In the genomic region with DNA sequence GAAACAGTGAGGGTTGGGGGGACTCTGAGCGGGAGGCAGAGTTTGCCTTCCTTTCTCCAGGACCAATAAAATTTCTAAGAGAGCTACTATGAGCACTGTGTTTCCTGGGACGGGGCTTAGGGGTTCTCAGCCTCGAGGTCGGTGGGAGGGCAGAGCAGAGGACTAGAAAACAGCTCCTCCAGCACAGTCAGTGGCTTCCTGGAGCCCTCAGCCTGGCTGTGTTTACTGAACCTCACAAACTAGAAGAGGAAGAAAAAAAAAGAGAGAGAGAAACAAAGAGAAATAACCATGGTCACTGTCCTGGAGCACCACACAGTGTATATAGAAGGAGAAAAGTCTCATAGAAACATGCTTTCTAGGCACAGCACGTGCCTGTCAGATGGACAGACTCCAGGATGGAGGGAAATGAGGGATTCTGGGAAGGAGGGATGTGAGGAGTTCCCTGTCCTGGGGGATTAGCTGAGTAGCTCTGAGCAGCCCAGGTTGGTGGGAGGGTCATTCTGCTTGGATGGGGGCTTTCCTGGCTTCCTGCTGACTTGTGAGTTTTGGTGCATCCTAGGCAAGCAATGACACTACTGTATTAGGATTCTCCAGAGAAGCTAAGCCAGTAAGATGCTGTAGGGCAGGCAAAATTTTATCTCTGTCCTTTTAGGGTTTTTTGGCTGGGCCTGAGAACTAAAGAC, we compare ENCODE assay signal across 2 cellular contexts.
A peak's percentile ranks its signal among the peaks of the same experiment; 100 is the strongest.
TF ChIP-seq lines count a peak whose summit lies in the region.

No MANE protein-coding gene starts in this region.

TF ChIP-seq in HepG2, 621 proteins besides CTCF, POLR2A, EP300 and RAD21:
- no peak for TF ChIP-seq FOXJ3 (CRISPR knock-in tag; IDR thresholded peaks at IDR 0.05; ENCODE audit: borderline replicate concordance)
- no peak for TF ChIP-seq ZNF407 (CRISPR knock-in tag; IDR thresholded peaks at IDR 0.05; ENCODE audit: not compliant biosample characterization)
- peak; percentile 91 for TF ChIP-seq BCL6 (CRISPR knock-in tag; IDR thresholded peaks at IDR 0.05)
- TF ChIP-seq, protein P1, sequence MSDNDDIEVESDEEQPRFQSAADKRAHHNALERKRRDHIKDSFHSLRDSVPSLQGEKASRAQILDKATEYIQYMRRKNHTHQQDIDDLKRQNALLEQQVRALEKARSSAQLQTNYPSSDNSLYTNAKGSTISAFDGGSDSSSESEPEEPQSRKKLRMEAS (IDR thresholded peaks at IDR 0.05), result 0 out of 2 replicates have a peak, but pooled peaks have one; percentile 10
- no peak for TF ChIP-seq ZNF362 (CRISPR knock-in tag; IDR thresholded peaks at IDR 0.05; ENCODE audit: borderline replicate concordance)

TF ChIP-seq in endothelial cell of umbilical vein, 7 proteins besides CTCF, POLR2A, EP300 and RAD21:
- TF ChIP-seq GATA2 (IDR thresholded peaks at IDR 0.05; ENCODE audit: insufficient read depth, insufficient read length, low read depth, low read length) (no peak), MYC (IDR thresholded peaks at IDR 0.05; ENCODE audit: low read depth, low read length) (no peak), POLR2AphosphoS5 (IDR thresholded peaks at IDR 0.05; ENCODE audit: insufficient read depth, low read depth, low read length) (no peak), FOS (IDR thresholded peaks at IDR 0.05; ENCODE audit: borderline replicate concordance, insufficient read depth, low read length) (no peak), EZH2 (IDR thresholded peaks at IDR 0.05; ENCODE audit: borderline replicate concordance, low read depth, low read length, severe bottlenecking) (no peak), JUN (IDR thresholded peaks at IDR 0.05; ENCODE audit: borderline replicate concordance, insufficient read depth, insufficient read length, low read depth) (no peak)
- TF ChIP-seq, protein P1 (IDR thresholded peaks at IDR 0.05; ENCODE audit: insufficient read depth, insufficient read length), result no peak
